In the genomic region with DNA sequence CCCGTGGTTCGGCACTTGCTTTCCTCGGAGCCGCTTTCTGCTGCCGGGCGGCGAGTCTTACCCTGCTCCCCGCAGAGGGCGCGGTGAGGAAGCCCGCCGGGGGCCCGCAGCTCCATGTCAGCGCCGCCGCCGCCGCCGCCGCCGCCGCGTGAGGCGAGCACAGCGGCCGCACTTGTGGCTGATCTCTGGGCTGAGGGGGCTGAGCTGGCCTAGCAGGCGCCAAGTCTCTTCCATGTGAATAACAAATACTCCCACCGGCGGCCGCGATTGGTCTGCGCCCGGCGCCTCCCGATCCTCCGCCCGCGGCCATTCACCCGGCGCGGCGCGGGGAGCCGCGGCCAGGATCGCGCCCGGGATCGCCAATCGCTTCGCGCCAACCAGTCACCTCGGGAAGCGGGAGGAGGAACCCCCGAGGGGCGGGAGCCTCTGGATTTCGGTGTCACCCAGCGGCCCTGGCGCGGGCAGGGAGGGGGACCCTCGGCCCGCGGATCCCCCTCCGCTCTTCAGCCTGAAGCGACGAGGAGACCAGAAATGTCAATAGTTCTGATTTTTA, we compare ENCODE assay signal across 1 cellular context.
TF ChIP-seq lines count a peak whose summit lies in the region.

Gene GRM8, minus strand, starts transcription at position 206 of the 553 bp plus-strand sequence.

TF ChIP-seq in K562, 482 proteins besides CTCF, POLR2A, EP300 and RAD21 (continued from another document):
- TF ChIP-seq ZNF318 (IDR thresholded peaks at IDR 0.05; ENCODE audit: borderline replicate concordance in 1 of 2, low read depth in 1 of 2) = no peak
- TF ChIP-seq, protein P1, sequence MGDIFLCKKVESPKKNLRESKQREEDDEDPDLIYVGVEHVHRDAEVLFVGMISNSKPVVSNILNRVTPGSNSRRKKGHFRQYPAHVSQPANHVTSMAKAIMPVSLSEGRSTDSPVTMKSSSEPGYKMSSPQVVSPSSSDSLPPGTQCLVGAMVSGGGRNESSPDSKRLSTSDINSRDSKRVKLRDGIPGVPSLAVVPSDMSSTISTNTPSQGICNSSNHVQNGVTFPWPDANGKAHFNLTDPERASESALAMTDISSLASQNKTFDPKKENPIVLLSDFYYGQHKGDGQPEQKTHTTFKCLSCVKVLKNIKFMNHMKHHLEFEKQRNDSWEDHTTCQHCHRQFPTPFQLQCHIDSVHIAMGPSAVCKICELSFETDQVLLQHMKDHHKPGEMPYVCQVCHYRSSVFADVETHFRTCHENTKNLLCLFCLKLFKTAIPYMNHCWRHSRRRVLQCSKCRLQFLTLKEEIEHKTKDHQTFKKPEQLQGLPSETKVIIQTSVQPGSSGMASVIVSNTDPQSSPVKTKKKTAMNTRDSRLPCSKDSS (IDR thresholded peaks at IDR 0.05; ENCODE audit: low read depth, partially characterized antibody) = no peak
- TF ChIP-seq CTBP1 (IDR thresholded peaks at IDR 0.05; ENCODE audit: borderline replicate concordance) = peak; percentile 21; the same call in 1 of the 2 replicates
- TF ChIP-seq TCF7L2 (IDR thresholded peaks at IDR 0.05; ENCODE audit: low read depth, low read length) = no peak
- no peak for TF ChIP-seq HSF4 (CRISPR knock-in tag; IDR thresholded peaks at IDR 0.05; ENCODE audit: borderline replicate concordance)
- TF ChIP-seq KDM5B (IDR thresholded peaks at IDR 0.05; ENCODE audit: insufficient replicate concordance, low read depth, low read length) = peak; percentile 41
- TF ChIP-seq YY1 (IDR thresholded peaks at IDR 0.05; ENCODE audit: borderline replicate concordance in 1 of 3, control insufficient read depth in 1 of 3, extremely low read depth in 1 of 3, insufficient read depth in 3 of 3, insufficient read length in 1 of 3, insufficient replicate concordance in 2 of 3, low read depth in 1 of 3, low read length in 2 of 3) = peak in 1 of 3 experiments; percentile 43
- peak in 1 of 2 experiments; percentile 78 for TF ChIP-seq E2F6 (IDR thresholded peaks at IDR 0.05; ENCODE audit: borderline replicate concordance in 1 of 2, extremely low read depth in 1 of 2, insufficient read depth in 1 of 2, insufficient read length in 1 of 2, low read depth in 1 of 2, low read length in 1 of 2, poor library complexity in 1 of 2, severe bottlenecking in 1 of 2)
- 0 out of 2 replicates have a peak, but pooled peaks have one; percentile 7 for TF ChIP-seq POLR2G (IDR thresholded peaks at IDR 0.05; ENCODE audit: low read depth, low read length)
- 0 out of 2 replicates have a peak, but pooled peaks have one; percentile 13 for TF ChIP-seq RNF2 (IDR thresholded peaks at IDR 0.05)
- TF ChIP-seq ZNF644 (tag; IDR thresholded peaks at IDR 0.05; ENCODE audit: low read depth) = no peak
- peak; percentile 51; the same call in 1 of the 2 replicates for TF ChIP-seq RB1 (IDR thresholded peaks at IDR 0.05; ENCODE audit: low read depth)
- TF ChIP-seq ZNF197 (CRISPR knock-in tag; IDR thresholded peaks at IDR 0.05; ENCODE audit: low read depth) = no peak
TF ChIP-seq in K562: peak in this region for 8.
